Comparison of ENCODE assay signal across 1 cellular context in genomic region chr4:3756343-3757059, GRCh38.
TF ChIP-seq lines count a peak whose summit lies in the region.

No MANE protein-coding gene starts in this region.

TF ChIP-seq in K562, 482 proteins besides CTCF, POLR2A, EP300 and RAD21 (continued from another document):
- TF ChIP-seq SIX5 (IDR thresholded peaks at IDR 0.05; ENCODE audit: borderline replicate concordance in 1 of 2, insufficient read depth in 1 of 2, low read depth in 1 of 2, low read length in 2 of 2) (peak; percentile 63 to 73; a peak in 3 of 4 replicates), ZNF436 (CRISPR knock-in tag; IDR thresholded peaks at IDR 0.05) (no peak), ZNF12 (CRISPR knock-in tag; IDR thresholded peaks at IDR 0.05) (peak; percentile 82; the same call in 1 of the 2 replicates), NFYB (IDR thresholded peaks at IDR 0.05; ENCODE audit: extremely low read depth, insufficient read length) (peak; percentile 70), CHD4 (IDR thresholded peaks at IDR 0.05; ENCODE audit: insufficient read depth, insufficient replicate concordance, low read depth, low read length, poor library complexity, severe bottlenecking) (no peak), HCFC1 (IDR thresholded peaks at IDR 0.05; ENCODE audit: low read depth, low read length) (peak; percentile 84), YY1 (IDR thresholded peaks at IDR 0.05; ENCODE audit: borderline replicate concordance in 1 of 3, control insufficient read depth in 1 of 3, extremely low read depth in 1 of 3, insufficient read depth in 3 of 3, insufficient read length in 1 of 3, insufficient replicate concordance in 2 of 3, low read depth in 1 of 3, low read length in 2 of 3) (peak; percentile 37 to 90 (median 71))
